16 cellular contexts compared by ENCODE assay signal in genomic region chr22:48356731-48357130, GRCh38.
A peak's percentile ranks its signal among the peaks of the same experiment; 100 is the strongest.
DNase-seq lines count a peak whose midpoint lies in the region; TF ChIP-seq lines count a peak whose summit lies in the region.
"Had no signal": no experiment of that assay in that cellular context is flagged by ENCODE, and none has a peak within 500 bp of the region (broad histone marks: within the 10 kb centered on the region; RNA-seq: fewer than 3 reads in every experiment).

No MANE protein-coding gene starts in this region.

- H3K4me2 ChIP-seq in neural progenitor cell: no peak overlapping the region
- H3K4me2 ChIP-seq: BLaER1 had no signal

- no peak overlapping the region for H3K4me3 ChIP-seq in neural progenitor cell
- H3K4me3 ChIP-seq: BLaER1, HAP-1 had no signal

- no peaks in the 10 kb centered on the region for H3K36me3 ChIP-seq in neural progenitor cell
- H3K36me3 ChIP-seq: BLaER1, HAP-1 had no signal

- H3K9me3 Mint-ChIP-seq in chondrocyte (ENCODE audit: low read depth) (no peaks in the 10 kb centered on the region), neural progenitor cell (peaks cover 4% of the 10 kb centered on the region)
- H3K9me3 Mint-ChIP-seq in activated CD4-positive, alpha-beta T cell treated with anti-CD3 and anti-CD28 coated beads, Interleukin-2, amount 10 ng/mL, durations not matched to agents 24 days and 14 days: no peaks in the 10 kb centered on the region
- H3K9me3 Mint-ChIP-seq: CD8-positive, alpha-beta T cell had no signal

- no peak overlapping the region for H3K27ac ChIP-seq in neural progenitor cell
- H3K27ac ChIP-seq: 22Rv1, BLaER1 had no signal

- H3K27me3 Mint-ChIP-seq in chondrocyte (ENCODE audit: low read depth) (peaks cover 1% of the 10 kb centered on the region), neural progenitor cell (ENCODE audit: insufficient read depth, low read depth) (peaks cover 2% of the 10 kb centered on the region)
- no peaks in the 10 kb centered on the region for H3K27me3 Mint-ChIP-seq in activated CD4-positive, alpha-beta T cell treated with anti-CD3 and anti-CD28 coated beads, Interleukin-2, amount 10 ng/mL, durations not matched to agents 24 days and 14 days

- DNase-seq in NCI-H2171 treated with DMSO at 0.1 percent for 48 hours (lab: John Stamatoyannopoulos, UW): peak; percentile 10
- no peak for DNase-seq in NCI-H2171 (lab: John Stamatoyannopoulos, UW)
- peak; percentile 49 for DNase-seq in chondrocyte (ENCODE audit: low spot score)
- no peak for DNase-seq in neural progenitor cell (ENCODE audit: low spot score)
- no peak for DNase-seq in globus pallidus (ENCODE audit: low spot score)
- DNase-seq in activated CD4-positive, alpha-beta T cell treated with anti-CD3 and anti-CD28 coated beads, Interleukin-2, amount 10 ng/mL, durations not matched to agents 24 days and 14 days: no peak
- DNase-seq in NCI-H1105 treated with DMSO at 0.1 percent for 48 hours (lab: John Stamatoyannopoulos, UW): no peak
- DNase-seq: Calu3; CD8-positive, alpha-beta T cell; DMS79 treated with DMSO at 0.1 percent for 48 hours; GF-D8; GOT3 had no signal

- no peaks in the 10 kb centered on the region for H4K20me1 ChIP-seq in neural progenitor cell (ENCODE audit: low read depth)

- no peak overlapping the region for H3K9ac ChIP-seq in neural progenitor cell
- H3K9ac ChIP-seq: BLaER1 had no signal

- intact Hi-C loops in activated CD4-positive, alpha-beta T cell treated with anti-CD3 and anti-CD28 coated beads, Interleukin-2, amount 10 ng/mL, durations not matched to agents 24 days and 14 days (cut with micrococcal nuclease): no loop called here

- H3K27ac Mint-ChIP-seq in chondrocyte (ENCODE audit: unreplicated experiment) (no peak overlapping the region), neural progenitor cell (peak overlapping the region; percentile 27)
- H3K27ac Mint-ChIP-seq in activated CD4-positive, alpha-beta T cell treated with anti-CD3 and anti-CD28 coated beads, Interleukin-2, amount 10 ng/mL, durations not matched to agents 24 days and 14 days: no peak overlapping the region
- H3K27ac Mint-ChIP-seq: CD14-positive monocyte; CD8-positive, alpha-beta T cell had no signal

- peaks cover 16% of the 10 kb centered on the region for H3K4me1 ChIP-seq in neural progenitor cell
- H3K4me1 ChIP-seq: HAP-1 had no signal

- H3K27me3 ChIP-seq in neural progenitor cell: no peaks in the 10 kb centered on the region
- H3K27me3 ChIP-seq: BLaER1 had no signal

- no peaks in the 10 kb centered on the region for H3K9me3 ChIP-seq in neural progenitor cell (ENCODE audit: low read depth)
- H3K9me3 ChIP-seq: BLaER1, HAP-1 had no signal

- TF ChIP-seq CTCF in chondrocyte (IDR thresholded peaks at IDR 0.05) (no peak), neural progenitor cell (IDR thresholded peaks at IDR 0.05) (no peak)

- H3K4me1 Mint-ChIP-seq in chondrocyte (ENCODE audit: low read depth) (peaks cover 22% of the 10 kb centered on the region), neural progenitor cell (peaks cover 17% of the 10 kb centered on the region)
- H3K4me1 Mint-ChIP-seq in activated CD4-positive, alpha-beta T cell treated with anti-CD3 and anti-CD28 coated beads, Interleukin-2, amount 10 ng/mL, durations not matched to agents 24 days and 14 days: no peaks in the 10 kb centered on the region
- H3K4me1 Mint-ChIP-seq: CD14-positive monocyte had no signal

- no peak overlapping the region for H2AFZ ChIP-seq in neural progenitor cell (replicated peaks)

- H3K36me3 Mint-ChIP-seq in chondrocyte (ENCODE audit: low read depth) (no peaks in the 10 kb centered on the region), neural progenitor cell (no peaks in the 10 kb centered on the region)
- H3K36me3 Mint-ChIP-seq in activated CD4-positive, alpha-beta T cell treated with anti-CD3 and anti-CD28 coated beads, Interleukin-2, amount 10 ng/mL, durations not matched to agents 24 days and 14 days (ENCODE audit: low read depth): no peaks in the 10 kb centered on the region
- H3K36me3 Mint-ChIP-seq: CD14-positive monocyte; CD8-positive, alpha-beta T cell had no signal

- no peak overlapping the region for H3K4me3 Mint-ChIP-seq in chondrocyte (ENCODE audit: unreplicated experiment)
- no peak overlapping the region for H3K4me3 Mint-ChIP-seq in neural progenitor cell
- H3K4me3 Mint-ChIP-seq in activated CD4-positive, alpha-beta T cell treated with anti-CD3 and anti-CD28 coated beads, Interleukin-2, amount 10 ng/mL, durations not matched to agents 24 days and 14 days: no peak overlapping the region
- H3K4me3 Mint-ChIP-seq: CD14-positive monocyte; CD8-positive, alpha-beta T cell had no signal

- no peaks in the 10 kb centered on the region for H3F3A ChIP-seq in neural progenitor cell (ENCODE audit: low read depth)

- H3K79me2 ChIP-seq in neural progenitor cell (ENCODE audit: low read depth): no peaks in the 10 kb centered on the region

Comparison
In these comparisons a context has a peak if more than half of its experiments do, and no peak if none do; other contexts are left out.
1. DNase-seq: peak in NCI-H2171 treated with DMSO at 0.1 percent for 48 hours (single experiment) and chondrocyte (single experiment); none in NCI-H2171 (single experiment), neural progenitor cell (single experiment), globus pallidus (single experiment), activated CD4-positive, alpha-beta T cell treated with anti-CD3 and anti-CD28 coated beads, Interleukin-2, amount 10 ng/mL, durations not matched to agents 24 days and 14 days (single experiment) and NCI-H1105 treated with DMSO at 0.1 percent for 48 hours (single experiment).